4 cellular contexts compared by ENCODE assay signal in genomic region chr20:22550514-22550913, GRCh38. TPM values are rescaled to one million over a fixed set of nuclear protein-coding genes. Genes with fewer than 3 reads are reported as not detected.
"Had no signal": no experiment of that assay in that cellular context is flagged by ENCODE, and none has a peak within 500 bp of the region (broad histone marks: within the 10 kb centered on the region; RNA-seq: fewer than 3 reads in every experiment).

No MANE protein-coding gene starts in this region.

RNA-seq across cellular contexts. Expression of gene FOXA2, which starts 33.9 kb away (rescaled TPM):
- total RNA-seq: GM23248, GM23338, H9, HFFc6 had no signal
- polyA plus RNA-seq: GM23248, GM23338 had no signal
